Comparison of ENCODE assay signal across 19 cellular contexts in the genomic region with DNA sequence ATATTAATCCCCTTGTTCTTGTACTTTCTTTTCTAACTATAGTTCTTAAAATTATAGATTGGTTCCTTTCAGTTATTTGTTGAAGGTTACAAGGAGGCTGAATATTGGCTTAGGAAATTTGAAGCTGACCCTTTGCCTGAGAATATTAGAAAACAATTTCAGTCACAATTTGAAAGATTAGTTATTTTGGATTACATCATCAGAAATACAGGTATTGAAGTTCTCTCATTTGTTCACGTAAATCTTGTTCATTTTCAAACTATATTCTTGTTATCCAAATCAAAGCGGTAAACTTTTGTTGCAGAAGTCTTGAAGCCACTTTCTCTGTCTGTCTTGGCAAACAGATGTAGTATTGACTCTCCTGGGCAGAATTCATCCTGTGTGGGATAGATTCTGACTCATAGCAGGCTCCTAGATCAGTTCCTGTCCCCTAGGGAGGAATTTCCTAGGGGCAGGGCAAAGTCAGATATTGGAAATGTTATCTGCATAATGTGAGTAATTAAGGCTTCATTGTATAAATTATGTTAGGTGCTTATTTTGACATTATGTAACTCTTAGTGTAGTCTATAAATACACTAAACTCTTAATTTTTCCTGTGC. TPM values are rescaled to one million over a fixed set of nuclear protein-coding genes. Genes with fewer than 3 reads are reported as not detected.
A peak's percentile ranks its signal among the peaks of the same experiment; 100 is the strongest.
DNase-seq lines count a peak whose midpoint lies in the region; ATAC-seq and TF ChIP-seq lines count a peak whose summit lies in the region.
"Had no signal": no experiment of that assay in that cellular context is flagged by ENCODE, and none has a peak within 500 bp of the region (broad histone marks: within the 10 kb centered on the region; RNA-seq: fewer than 3 reads in every experiment).

No MANE protein-coding gene starts in this region.

- no peaks in the 10 kb centered on the region for H3K9me3 Mint-ChIP-seq in stimulated activated effector memory CD8-positive, alpha-beta T cell treated with anti-CD3 and anti-CD28 coated beads, Interleukin-12 subunit alpha, Interleukin-12 subunit beta, amount 100 ng/mL, for 72 hours
- H3K9me3 Mint-ChIP-seq: WTC11 had no signal

- DNase-seq in ELR (ENCODE audit: low read depth) (peak; percentile 73), RWPE2 (ENCODE audit: low spot score) (no peak), fibroblast of peridontal ligament (ENCODE audit: extremely low read depth) (peak; percentile 17), pulmonary artery endothelial cell (ENCODE audit: low read depth, low spot score) (peak; percentile 20), occipital lobe (lab: John Stamatoyannopoulos, UW) (no peak)
- DNase-seq in stimulated activated CD4-positive, alpha-beta T cell treated with anti-CD3 and anti-CD28 coated beads, Interleukin-4, amount 100 ng/mL, for 24 hours: no peak
- no peak for DNase-seq in stimulated activated effector memory CD8-positive, alpha-beta T cell treated with anti-CD3 and anti-CD28 coated beads, Interleukin-12 subunit alpha, Interleukin-12 subunit beta, amount 100 ng/mL, for 72 hours (ENCODE audit: low spot score in 2 of 2)
- DNase-seq: activated gamma-delta T cell treated with Interleukin-2 at 50 U/mL for 16 hours; anterior cingulate cortex; DMS 273 treated with DMSO at 0.1 percent for 48 hours; GOT3; naive thymus-derived CD4-positive, alpha-beta T cell; NCI-H2029 treated with DMSO at 0.1 percent for 48 hours; NCI-H526; PC-9; substantia nigra had no signal

- TF ChIP-seq CTCF in RWPE2 (IDR thresholded peaks at IDR 0.05; ENCODE audit: poor library complexity, severe bottlenecking): no peak

- peaks cover 5% of the 10 kb centered on the region for H3K4me1 ChIP-seq in RWPE2 (ENCODE audit: insufficient read depth, poor library complexity, severe bottlenecking)
- H3K4me1 ChIP-seq: BLaER1 had no signal

- no peaks in the 10 kb centered on the region for H3K9me3 ChIP-seq in RWPE2 (ENCODE audit: severe bottlenecking)
- H3K9me3 ChIP-seq: BLaER1 had no signal

- no peak overlapping the region for H3K27ac Mint-ChIP-seq in stimulated activated effector memory CD8-positive, alpha-beta T cell treated with anti-CD3 and anti-CD28 coated beads, Interleukin-12 subunit alpha, Interleukin-12 subunit beta, amount 100 ng/mL, for 72 hours
- H3K27ac Mint-ChIP-seq: naive thymus-derived CD4-positive, alpha-beta T cell; WTC11 had no signal

- ATAC-seq in RWPE2 (ENCODE audit: low read depth) (peak; percentile 73; the same call in 2 of the 3 replicates), GM19351 (IDR thresholded peaks at IDR 0.05; ENCODE audit: unreplicated experiment) (no peak)
- ATAC-seq in stimulated activated effector memory CD8-positive, alpha-beta T cell treated with anti-CD3 and anti-CD28 coated beads, Interleukin-12 subunit alpha, Interleukin-12 subunit beta, amount 100 ng/mL, for 72 hours: no peak
- ATAC-seq: naive thymus-derived CD4-positive, alpha-beta T cell; WTC11 had no signal

- H3K4me1 Mint-ChIP-seq in stimulated activated effector memory CD8-positive, alpha-beta T cell treated with anti-CD3 and anti-CD28 coated beads, Interleukin-12 subunit alpha, Interleukin-12 subunit beta, amount 100 ng/mL, for 72 hours: no peaks in the 10 kb centered on the region
- H3K4me1 Mint-ChIP-seq: naive thymus-derived CD4-positive, alpha-beta T cell; WTC11 had no signal

- H3K4me3 Mint-ChIP-seq in stimulated activated effector memory CD8-positive, alpha-beta T cell treated with anti-CD3 and anti-CD28 coated beads, Interleukin-12 subunit alpha, Interleukin-12 subunit beta, amount 100 ng/mL, for 72 hours: no peak overlapping the region
- H3K4me3 Mint-ChIP-seq: naive thymus-derived CD4-positive, alpha-beta T cell; WTC11 had no signal

- H3K4me3 ChIP-seq in RWPE2 (ENCODE audit: severe bottlenecking): no peak overlapping the region
- H3K4me3 ChIP-seq: BLaER1, PC-9 had no signal

- H3K27ac ChIP-seq in RWPE2 (ENCODE audit: poor library complexity, severe bottlenecking): no peak overlapping the region
- H3K27ac ChIP-seq: BLaER1, PC-9 had no signal

- peaks cover 98% of the 10 kb centered on the region for H3K36me3 Mint-ChIP-seq in stimulated activated effector memory CD8-positive, alpha-beta T cell treated with anti-CD3 and anti-CD28 coated beads, Interleukin-12 subunit alpha, Interleukin-12 subunit beta, amount 100 ng/mL, for 72 hours

- H3K36me3 ChIP-seq in RWPE2 (ENCODE audit: low read depth): peaks cover 67% of the 10 kb centered on the region

- H3K27me3 ChIP-seq in RWPE2 (ENCODE audit: insufficient read depth, poor library complexity, severe bottlenecking): no peaks in the 10 kb centered on the region
- H3K27me3 ChIP-seq: BLaER1 had no signal

RNA-seq across cellular contexts. Expression of a gene that starts 25.2 kb away (rescaled TPM):
- total RNA-seq in pulmonary artery endothelial cell (27.2 and 35.7 TPM in 2 replicates), occipital lobe (8.7 TPM)

RNA-seq across cellular contexts. Expression of a gene that starts 53.5 kb away (rescaled TPM):
- total RNA-seq in pulmonary artery endothelial cell (6.7 and 11.6 TPM in 2 replicates), occipital lobe (19.0 TPM)

Comparison
In these comparisons a context has a peak if more than half of its experiments do, and no peak if none do; other contexts are left out.
1. DNase-seq: peak in ELR (single experiment), fibroblast of peridontal ligament (single experiment) and pulmonary artery endothelial cell (single experiment); none in RWPE2 (single experiment), stimulated activated CD4-positive, alpha-beta T cell treated with anti-CD3 and anti-CD28 coated beads, Interleukin-4, amount 100 ng/mL, for 24 hours (single experiment), occipital lobe (single experiment) and stimulated activated effector memory CD8-positive, alpha-beta T cell treated with anti-CD3 and anti-CD28 coated beads, Interleukin-12 subunit alpha, Interleukin-12 subunit beta, amount 100 ng/mL, for 72 hours (0 of 2).